Comparison of ENCODE assay signal across 8 cellular contexts in genomic region chr1:150162582-150162861, GRCh38. TPM values are rescaled to one million over a fixed set of nuclear protein-coding genes. Genes with fewer than 3 reads are reported as not detected.
DNase-seq lines count a peak whose midpoint lies in the region; ATAC-seq and TF ChIP-seq lines count a peak whose summit lies in the region.

No MANE protein-coding gene starts in this region.

- TF ChIP-seq POLR2A in right lobe of liver (IDR thresholded peaks at IDR 0.05): no peak
- TF ChIP-seq POLR2A in suprapubic skin (IDR thresholded peaks at IDR 0.05): no peak

- H3K36me3 ChIP-seq in HUES48 (ENCODE audit: control insufficient read depth, insufficient read depth, low read length) (peaks cover 25% of the 10 kb centered on the region), right lobe of liver (no peaks in the 10 kb centered on the region), suprapubic skin (peaks cover 24% of the 10 kb centered on the region)

- no peaks in the 10 kb centered on the region for H3K9me3 ChIP-seq in HUES48 (ENCODE audit: control insufficient read depth, insufficient read depth, low read length)
- no peaks in the 10 kb centered on the region for H3K9me3 ChIP-seq in right lobe of liver
- H3K9me3 ChIP-seq in suprapubic skin: no peaks in the 10 kb centered on the region

- intact Hi-C loops in right lobe of liver (cut with DNase I): loop anchor here (10.0 kb wide), 1 partner anchor 88 kb away; no protein-coding TSS in a partner anchor

- peak overlapping the region; percentile 80 for H3K9ac ChIP-seq in HUES48 (ENCODE audit: low read depth, low read length)

- H3K27ac ChIP-seq in HUES48 (ENCODE audit: low read depth, low read length): peak overlapping the region; percentile 99
- peak overlapping the region; percentile 41 to 67 (median 59) for H3K27ac ChIP-seq in right lobe of liver
- H3K27ac ChIP-seq in suprapubic skin: peak overlapping the region; percentile 77

- no peak for TF ChIP-seq EP300 in suprapubic skin (IDR thresholded peaks at IDR 0.05)

- 54% methylated on average over 3 of the region's 4 CpGs for WGBS in right lobe of liver (ENCODE audit: insufficient coverage, low coverage, low lambda C conversion rate, missing lambda C conversion rate)
- 41% methylated on average over 4 of the region's 4 CpGs for WGBS in suprapubic skin

- DNase-seq in cardiac fibroblast (ENCODE audit: low read depth in 2 of 2) (no peak), right lobe of liver (no peak), suprapubic skin (ENCODE audit: low spot score in 2 of 2) (no peak), DMS114 treated with DMSO at 0.1 percent for 48 hours (lab: John Stamatoyannopoulos, UW; ENCODE audit: unreplicated experiment) (no peak), NCI-H2029 (lab: John Stamatoyannopoulos, UW) (no peak), NCI-H345 (lab: John Stamatoyannopoulos, UW) (no peak)

- ATAC-seq in right lobe of liver: no peak
- ATAC-seq in HG03280 (IDR thresholded peaks at IDR 0.05; ENCODE audit: unreplicated experiment): no peak

- no peaks in the 10 kb centered on the region for H3K27me3 ChIP-seq in HUES48 (ENCODE audit: control insufficient read depth, insufficient read depth, low read length)
- no peaks in the 10 kb centered on the region for H3K27me3 ChIP-seq in right lobe of liver
- H3K27me3 ChIP-seq in suprapubic skin: no peaks in the 10 kb centered on the region

- H3K4me3 ChIP-seq in HUES48 (ENCODE audit: low read depth, low read length) (peak overlapping the region; percentile 51), cardiac fibroblast (replicated peaks in 1 of 2; ENCODE audit: low read depth in 2 of 2, low read length in 2 of 2) (peak overlapping the region; percentile 19 to 27), right lobe of liver (no peak overlapping the region), suprapubic skin (peak overlapping the region; percentile 46)

- TF ChIP-seq CTCF in cardiac fibroblast (IDR thresholded peaks at IDR 0.05; ENCODE audit: low read depth, low read length) (no peak), right lobe of liver (IDR thresholded peaks at IDR 0.05) (no peak), suprapubic skin (IDR thresholded peaks at IDR 0.05) (no peak)

- H3K4me1 ChIP-seq in HUES48 (ENCODE audit: control insufficient read depth, insufficient read depth, low read length) (peaks cover 38% of the 10 kb centered on the region), right lobe of liver (no peaks in the 10 kb centered on the region), suprapubic skin (peaks cover 30% of the 10 kb centered on the region)

RNA-seq across cellular contexts. Expression of gene PLEKHO1, which starts 12.8 kb away (rescaled TPM):
- total RNA-seq in right lobe of liver (10 to 100 TPM in 1 of 6 experiments, 1 to 10 TPM in 5; 3.4 to 11.7 (median 5.3) TPM), suprapubic skin (10 to 100 TPM in 3 of 4 donors, 1 to 10 TPM in 1; 4.8 to 19.2 (median 10.7) TPM)

Comparison
In these comparisons a context has a peak if more than half of its experiments do, and no peak if none do; other contexts are left out.
1. H3K4me3 ChIP-seq: peak in HUES48 (single experiment), cardiac fibroblast (2 of 2) and suprapubic skin (single experiment); none in right lobe of liver (0 of 3).
2. Peak in every context shown above with its lines, with median percentiles within 50 percentile points of each other: H3K27ac ChIP-seq.